28 cellular contexts compared by ENCODE assay signal in genomic region chr2:126986788-126987187, GRCh38.
DNase-seq lines count a peak whose midpoint lies in the region; ATAC-seq, FAIRE-seq and TF ChIP-seq lines count a peak whose summit lies in the region.
"Had no signal": no experiment of that assay in that cellular context is flagged by ENCODE, and none has a peak within 500 bp of the region (broad histone marks: within the 10 kb centered on the region; RNA-seq: fewer than 3 reads in every experiment).

No MANE protein-coding gene starts in this region.

- peaks cover 0 to 19% of the 10 kb centered on the region in 2 experiments; a peak in 3 of 5 replicates for H3K27me3 ChIP-seq in K562 (ENCODE audit: control insufficient read depth in 2 of 2, insufficient read depth in 2 of 2, low read length in 2 of 2)
- no peaks in the 10 kb centered on the region for H3K27me3 ChIP-seq in upper lobe of right lung
- H3K27me3 ChIP-seq: BE2C had no signal

- H3K4me1 ChIP-seq in K562 (replicated peaks in 1 of 2; ENCODE audit: control insufficient read depth in 2 of 2, insufficient read depth in 2 of 2, low read length in 2 of 2) (peaks cover 2 to 16% of the 10 kb centered on the region in 2 experiments; a peak in 4 of 5 replicates), upper lobe of right lung (no peaks in the 10 kb centered on the region)
- H3K4me1 ChIP-seq: BE2C, HAP-1 had no signal

- no peak for TF ChIP-seq EP300 in K562 (IDR thresholded peaks at IDR 0.05; ENCODE audit: low read length)

- H3K9me3 ChIP-seq in K562 (replicated peaks; ENCODE audit: control insufficient read depth, insufficient read depth, low read depth, low read length) (no peaks in the 10 kb centered on the region), upper lobe of right lung (no peaks in the 10 kb centered on the region)
- H3K9me3 ChIP-seq: BE2C, HAP-1 had no signal

- H3K4me1 Mint-ChIP-seq in natural killer cell, result no peaks in the 10 kb centered on the region
- H3K4me1 Mint-ChIP-seq: CD14-positive monocyte; CD8-positive, alpha-beta memory T cell had no signal

- DNase-seq in DMS 273 (lab: John Stamatoyannopoulos, UW; ENCODE audit: unreplicated experiment) (peak; percentile 27), DMS 273 treated with DMSO at 0.1 percent for 48 hours (lab: John Stamatoyannopoulos, UW) (no peak), K562 (ENCODE audit: extremely low read depth in 1 of 4, low spot score in 3 of 4) (no peak), fibroblast of villous mesenchyme (ENCODE audit: low read depth) (peak; percentile 3), upper lobe of right lung (no peak), NCI-H2171 (lab: John Stamatoyannopoulos, UW) (no peak), natural killer cell (no peak)
- DNase-seq: BE2C; CD8-positive, alpha-beta memory T cell; DMS153; DND-41; HFFc6; IMR-90; MM.1S; NCI-H2029 treated with DMSO at 0.1 percent for 48 hours; NCI-H2171 treated with DMSO at 0.1 percent for 48 hours; NCI-H345; NCI-H510A treated with DMSO at 0.1 percent for 48 hours; NCI-H774; SIG-M5 had no signal

- no peak overlapping the region for H3K4me2 ChIP-seq in K562 (ENCODE audit: insufficient read depth, low read length)
- H3K4me2 ChIP-seq: KMS-11 had no signal

- intact Hi-C loops in K562 (cut with micrococcal nuclease), result no loop called here
- intact Hi-C loops in upper lobe of right lung (cut with DNase I), result no loop called here
- intact Hi-C loops in natural killer cell (cut with micrococcal nuclease), result no loop called here

- no peaks in the 10 kb centered on the region for H3K79me2 ChIP-seq in K562 (ENCODE audit: control insufficient read depth, insufficient read depth, low read length)

- TF ChIP-seq CTCF in K562 (IDR thresholded peaks at IDR 0.05 in 2 of 3, conservative IDR thresholded peaks at IDR 0.05 in 1 of 3; ENCODE audit: insufficient read depth in 2 of 3, low read depth in 1 of 3, low read length in 3 of 3) (no peak), fibroblast of villous mesenchyme (IDR thresholded peaks at IDR 0.05; ENCODE audit: insufficient read depth, low read depth, low read length) (no peak), upper lobe of right lung (IDR thresholded peaks at IDR 0.05) (no peak), natural killer cell (IDR thresholded peaks at IDR 0.05) (no peak)

- H3K27ac Mint-ChIP-seq in natural killer cell, result no peak overlapping the region
- H3K27ac Mint-ChIP-seq: CD14-positive monocyte; CD8-positive, alpha-beta memory T cell; HFFc6 had no signal

- no peaks in the 10 kb centered on the region for H3K9me3 Mint-ChIP-seq in natural killer cell
- H3K9me3 Mint-ChIP-seq: HFFc6 had no signal

- H3K36me3 Mint-ChIP-seq in natural killer cell, result no peaks in the 10 kb centered on the region
- H3K36me3 Mint-ChIP-seq: CD14-positive monocyte; CD8-positive, alpha-beta memory T cell had no signal

- in situ Hi-C loops in K562 (cut with MboI), result no loop called here

- TF ChIP-seq RAD21 in K562 (CRISPR knock-in tag; conservative IDR thresholded peaks at IDR 0.05 in 1 of 2, IDR thresholded peaks at IDR 0.05 in 1 of 2), result no peak

- POLR2A ChIA-PET in K562 (lab: Yijun Ruan, JAX), result interaction anchor here (1.1 kb wide), 1 partner anchor 10 kb away, joined by 4 read pairs; no protein-coding TSS in a partner anchor

- H3K36me3 ChIP-seq in K562 (ENCODE audit: control insufficient read depth, insufficient read depth, low read length) (no peaks in the 10 kb centered on the region), upper lobe of right lung (no peaks in the 10 kb centered on the region)
- H3K36me3 ChIP-seq: BE2C, HAP-1 had no signal

- H3K9ac ChIP-seq in K562 (ENCODE audit: insufficient read depth in 1 of 2, low read depth in 2 of 2, low read length in 2 of 2), result no peak overlapping the region
- H3K9ac ChIP-seq: KMS-11 had no signal

- ATAC-seq in K562, result no peak
- ATAC-seq in upper lobe of right lung, result peak; percentile 24
- ATAC-seq in natural killer cell, result no peak

- H2AFZ ChIP-seq in K562 (ENCODE audit: low read depth, low read length), result no peak overlapping the region

- H4K20me1 ChIP-seq in K562 (replicated peaks; ENCODE audit: control insufficient read depth, insufficient read depth, low read length), result peaks cover 6% of the 10 kb centered on the region; the same call in 1 of the 2 replicates

- no peak for FAIRE-seq in K562 (lab: Jason Lieb, UNC)
- FAIRE-seq: GM12892, HTR-8/SVneo, RCC 7860 had no signal

- H3K4me3 Mint-ChIP-seq in natural killer cell, result no peak overlapping the region
- H3K4me3 Mint-ChIP-seq: CD14-positive monocyte; CD8-positive, alpha-beta memory T cell; HFFc6 had no signal

- no peak for TF ChIP-seq POLR2A in K562 (conservative IDR thresholded peaks at IDR 0.05)

- BruUV-seq in K562 (replicated peaks; lab: Mats Ljungman, UMichigan), result no TSS peak

- CTCF ChIA-PET in K562 (lab: Yijun Ruan, JAX; ENCODE audit: low intra/inter-chr PET ratio), result no interaction called here

- H3K27ac ChIP-seq in K562 (ENCODE audit: extremely low read depth, low read depth, low read length) (no peak overlapping the region), upper lobe of right lung (no peak overlapping the region)
- H3K27ac ChIP-seq: 22Rv1, KMS-11, SK-N-MC had no signal

- 14% methylated on average over 6 of the region's 6 CpGs for WGBS in K562 (ENCODE audit: insufficient coverage, low coverage, missing lambda C conversion rate)

- peaks cover 18 to 51% of the 10 kb centered on the region in 2 donors for H3K27me3 Mint-ChIP-seq in natural killer cell (ENCODE audit: low read depth in 2 of 2)

- no peaks in the 10 kb centered on the region for H3K9me1 ChIP-seq in K562 (ENCODE audit: control insufficient read depth, insufficient read depth, low read length)

- no peak overlapping the region for H3K4me3 ChIP-seq in K562
- no peak overlapping the region for H3K4me3 ChIP-seq in fibroblast of villous mesenchyme (ENCODE audit: low read depth, low read length)
- H3K4me3 ChIP-seq in upper lobe of right lung, result no peak overlapping the region
- H3K4me3 ChIP-seq: HAP-1, SK-N-MC had no signal

TF ChIP-seq in K562, 482 proteins besides CTCF, POLR2A, EP300 and RAD21:
- TF ChIP-seq RFX1 (IDR thresholded peaks at IDR 0.05) (peak; percentile 41), NR2C2 (CRISPR knock-in tag; IDR thresholded peaks at IDR 0.05) (no peak), NR2C2 (tag; IDR thresholded peaks at IDR 0.05) (no peak)
- TF ChIP-seq, protein P1, sequence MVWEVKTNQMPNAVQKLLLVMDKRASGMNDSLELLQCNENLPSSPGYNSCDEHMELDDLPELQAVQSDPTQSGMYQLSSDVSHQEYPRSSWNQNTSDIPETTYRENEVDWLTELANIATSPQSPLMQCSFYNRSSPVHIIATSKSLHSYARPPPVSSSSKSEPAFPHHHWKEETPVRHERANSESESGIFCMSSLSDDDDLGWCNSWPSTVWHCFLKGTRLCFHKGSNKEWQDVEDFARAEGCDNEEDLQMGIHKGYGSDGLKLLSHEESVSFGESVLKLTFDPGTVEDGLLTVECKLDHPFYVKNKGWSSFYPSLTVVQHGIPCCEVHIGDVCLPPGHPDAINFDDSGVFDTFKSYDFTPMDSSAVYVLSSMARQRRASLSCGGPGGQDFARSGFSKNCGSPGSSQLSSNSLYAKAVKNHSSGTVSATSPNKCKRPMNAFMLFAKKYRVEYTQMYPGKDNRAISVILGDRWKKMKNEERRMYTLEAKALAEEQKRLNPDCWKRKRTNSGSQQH (CRISPR knock-in tag; IDR thresholded peaks at IDR 0.05), result no peak

Comparison
In these comparisons a context has a peak if more than half of its experiments do, and no peak if none do; other contexts are left out.
1. DNase-seq: peak in DMS 273 (single experiment) and fibroblast of villous mesenchyme (single experiment); none in DMS 273 treated with DMSO at 0.1 percent for 48 hours (single experiment), K562 (0 of 4), upper lobe of right lung (single experiment), NCI-H2171 (single experiment) and natural killer cell (single experiment).